Comparison of ENCODE assay signal across 16 cellular contexts in the genomic region with DNA sequence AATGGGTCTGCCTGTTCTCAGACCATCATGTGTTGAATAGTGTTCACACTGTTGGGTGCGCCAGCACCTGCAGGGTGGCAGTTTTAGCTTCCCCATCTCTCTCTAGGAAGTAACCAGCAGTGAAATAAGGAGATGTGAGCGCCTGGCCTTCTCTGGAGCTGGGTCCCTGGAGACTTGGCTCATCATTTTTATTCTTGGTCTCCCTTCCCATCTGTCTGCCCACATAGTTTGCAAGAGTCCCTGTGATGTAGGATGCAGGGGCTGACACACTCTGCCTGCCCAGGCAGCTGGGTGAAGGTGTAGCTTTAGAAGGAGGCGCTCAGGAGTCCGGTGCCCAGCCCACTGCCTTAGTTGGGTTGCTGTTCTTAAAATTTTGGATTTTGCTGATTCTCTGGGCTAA.
"Had no signal": no experiment of that assay in that cellular context is flagged by ENCODE, and none has a peak within 500 bp of the region (broad histone marks: within the 10 kb centered on the region; RNA-seq: fewer than 3 reads in every experiment).

No MANE protein-coding gene starts in this region.

- H3K9me3 ChIP-seq: adrenal gland, gastroesophageal sphincter, mucosa of descending colon, prostate gland, tibial artery had no signal

- H3K4me1 ChIP-seq: adrenal gland, prostate gland had no signal

- H3K27me3 ChIP-seq: adrenal gland, gastroesophageal sphincter, tibial artery had no signal

- DNase-seq: activated CD4-positive, alpha-beta T cell treated with anti-CD3 and anti-CD28 coated beads, Interleukin-2, amount 10 ng/mL, durations not matched to agents 24 days and 14 days; activated CD8-positive, alpha-beta T cell treated with anti-CD3 and anti-CD28 coated beads for 36 hours; activated gamma-delta T cell; activated T-cell treated with anti-CD3 and anti-CD28 coated beads, Interleukin-2, amount 50 U/mL, for 4 hours; effector CD8-positive, alpha-beta T cell; immature natural killer cell; mesenchymal stem cell; mucosa of descending colon; naive B cell; stimulated activated naive CD8-positive, alpha-beta T cell treated with anti-CD3 and anti-CD28 coated beads, Interleukin-15, Interleukin-2, amounts not matched to agents 100 U/mL and 50 U/mL, for 24 hours; T1000; tibial artery had no signal

- H3K36me3 ChIP-seq: prostate gland had no signal

- H3K4me3 ChIP-seq: adrenal gland, gastroesophageal sphincter, mucosa of descending colon, prostate gland, skin epidermis, tibial artery had no signal

- H3K27ac ChIP-seq: adrenal gland, gastroesophageal sphincter, prostate gland, tibial artery had no signal
